Comparison of ENCODE assay signal across 8 cellular contexts in the genomic region with DNA sequence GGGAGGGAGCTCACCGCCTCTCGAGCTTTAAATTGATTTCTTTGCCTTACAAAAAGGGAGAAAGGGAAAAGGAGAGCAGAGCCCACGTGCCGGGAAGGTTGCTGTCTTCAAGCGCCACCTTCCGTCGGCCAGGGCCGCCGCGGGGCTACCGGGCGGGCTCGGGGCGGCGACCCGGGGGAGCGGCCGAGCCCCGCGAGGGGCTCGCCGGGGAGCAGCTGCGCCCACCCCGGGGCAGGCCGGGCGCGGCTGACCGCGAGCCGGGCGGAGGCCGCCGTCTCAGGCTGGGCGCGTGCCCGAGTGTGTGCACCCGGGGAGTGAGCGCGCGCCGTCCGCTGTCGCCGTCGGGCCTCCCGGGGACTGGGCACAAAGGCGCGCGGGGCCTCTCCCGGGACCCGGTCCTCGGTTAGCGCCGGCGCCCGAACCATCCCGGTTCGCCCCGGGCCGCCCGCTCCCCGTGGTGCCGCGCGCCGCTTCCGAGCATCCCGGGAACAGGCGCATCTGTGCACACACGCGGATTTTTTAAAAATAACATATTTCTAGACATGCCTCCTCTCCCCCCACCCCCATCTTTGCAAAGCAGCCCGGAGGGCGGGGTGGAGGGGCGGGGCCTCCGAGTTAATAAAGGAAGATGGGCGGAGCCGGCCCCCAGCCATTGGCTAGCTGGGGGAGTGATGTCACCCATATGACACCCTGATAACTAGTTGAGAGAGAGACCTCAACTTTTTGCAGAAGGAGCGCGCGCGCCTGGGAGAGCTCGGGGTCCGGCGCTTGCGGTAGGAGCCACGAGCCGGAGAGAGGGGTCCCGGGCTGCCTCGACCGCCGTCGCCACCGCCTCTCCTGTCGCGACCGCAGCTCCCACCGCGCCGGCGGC. TPM values are rescaled to one million over a fixed set of nuclear protein-coding genes. Genes with fewer than 3 reads are reported as not detected.
A peak's percentile ranks its signal among the peaks of the same experiment; 100 is the strongest.
DNase-seq lines count a peak whose midpoint lies in the region; ATAC-seq and TF ChIP-seq lines count a peak whose summit lies in the region.

A gene (plus strand): TSS at position 726 of the 871 bp plus-strand sequence. CDS start 338 bp downstream, outside the sequence.

- no peak for TF ChIP-seq POLR2A in gastroesophageal sphincter (IDR thresholded peaks at IDR 0.05)
- TF ChIP-seq POLR2A in right lobe of liver (IDR thresholded peaks at IDR 0.05) = no peak

- H3K9me3 ChIP-seq in HEK293 (ENCODE audit: control insufficient read depth, insufficient read depth, low read depth, low read length) (no peaks in the 10 kb centered on the region), gastroesophageal sphincter (no peaks in the 10 kb centered on the region), trophoblast cell (ENCODE audit: insufficient read depth, low read depth, low read length) (no peaks in the 10 kb centered on the region), aorta (ENCODE audit: control insufficient read depth, low read length) (no peaks in the 10 kb centered on the region), right lobe of liver (no peaks in the 10 kb centered on the region)

- ATAC-seq in gastroesophageal sphincter (peak; percentile 49), aorta (ENCODE audit: low FRiP score) (no peak), GM19463 (IDR thresholded peaks at IDR 0.05; ENCODE audit: unreplicated experiment) (no peak), right lobe of liver (no peak)

- H4K12ac ChIP-seq in trophoblast cell (ENCODE audit: low read depth, low read length) = peak within 1 kb of the TSS; percentile 26

- H4K91ac ChIP-seq in trophoblast cell (ENCODE audit: low read depth, low read length) = peak within 1 kb of the TSS; percentile 92

- peaks cover 83% of the 10 kb centered on the region for H3K27me3 ChIP-seq in gastroesophageal sphincter
- peaks cover 12% of the 10 kb centered on the region for H3K27me3 ChIP-seq in trophoblast cell (ENCODE audit: insufficient read depth, low read length)
- H3K27me3 ChIP-seq in aorta (ENCODE audit: control insufficient read depth in 1 of 2, insufficient read depth in 2 of 2, low read length in 1 of 2) = peaks cover 0 to 3% of the 10 kb centered on the region in 2 donors
- peaks cover 0 to 23% of the 10 kb centered on the region in 2 donors for H3K27me3 ChIP-seq in right lobe of liver

- POLR2A ChIA-PET in HEK293 (lab: Yijun Ruan, JAX) = interaction anchor here (0.6 to 1.7 kb wide), 12 partner anchors 11 to 543 kb away, joined by 3 to 8 read pairs (median 3); no protein-coding TSS in a partner anchor

- DNase-seq in NCI-H82 treated with DMSO at 0.1 percent for 48 hours (lab: John Stamatoyannopoulos, UW; ENCODE audit: unreplicated experiment) (peak; percentile 93), trophoblast cell (no peak), aorta (no peak), ureter (ENCODE audit: low spot score) (no peak), right lobe of liver (no peak)

- H3K36me3 ChIP-seq in HEK293 (ENCODE audit: control insufficient read depth in 2 of 2, insufficient read depth in 1 of 2, low read length in 2 of 2) = 0 out of 3 replicates have a peak, but pooled peaks cover 0 to 4% of the 10 kb centered on the region in 2 experiments
- H3K36me3 ChIP-seq in gastroesophageal sphincter = no peaks in the 10 kb centered on the region
- no peaks in the 10 kb centered on the region for H3K36me3 ChIP-seq in trophoblast cell (ENCODE audit: control insufficient read depth in 1 of 2, insufficient read depth in 2 of 2, low read length in 2 of 2)
- H3K36me3 ChIP-seq in aorta (ENCODE audit: control insufficient read depth in 1 of 2, insufficient read depth in 2 of 2, low read length in 1 of 2) = no peaks in the 10 kb centered on the region
- H3K36me3 ChIP-seq in right lobe of liver = no peaks in the 10 kb centered on the region

- peak within 1 kb of the TSS; percentile 73 for H2AFZ ChIP-seq in trophoblast cell (ENCODE audit: insufficient read depth, low read length, poor library complexity)

- H3K79me2 ChIP-seq in trophoblast cell (ENCODE audit: control insufficient read depth, insufficient read depth, low read length, poor library complexity) = peaks cover 20% of the 10 kb centered on the region

- peak within 1 kb of the TSS; percentile 69 for H3K4me2 ChIP-seq in trophoblast cell (ENCODE audit: low read length)

- no peak within 1 kb of the TSS for H2BK12ac ChIP-seq in trophoblast cell (ENCODE audit: low read length)

- peak within 1 kb of the TSS; percentile 68 for H3K4me3 ChIP-seq in HEK293 (ENCODE audit: low read depth, low read length)
- H3K4me3 ChIP-seq in gastroesophageal sphincter = peak within 1 kb of the TSS; percentile 27 to 44
- H3K4me3 ChIP-seq in trophoblast cell (ENCODE audit: low read depth, low read length) = peak within 1 kb of the TSS; percentile 78
- no peak within 1 kb of the TSS for H3K4me3 ChIP-seq in aorta (ENCODE audit: low read length in 2 of 2)
- no peak within 1 kb of the TSS for H3K4me3 ChIP-seq in right lobe of liver

- H4K8ac ChIP-seq in trophoblast cell (ENCODE audit: low read depth, low read length) = peak within 1 kb of the TSS; percentile 84

- no peaks in the 10 kb centered on the region for H3K4me1 ChIP-seq in HEK293 (ENCODE audit: control insufficient read depth, insufficient read depth, low read length)
- peaks cover 0 to 51% (median 25%) of the 10 kb centered on the region in 3 donors for H3K4me1 ChIP-seq in gastroesophageal sphincter
- peaks cover 2 to 4% of the 10 kb centered on the region in 2 experiments for H3K4me1 ChIP-seq in trophoblast cell (ENCODE audit: control insufficient read depth in 1 of 2, insufficient read depth in 2 of 2, low read length in 2 of 2)
- H3K4me1 ChIP-seq in aorta (ENCODE audit: control insufficient read depth in 1 of 2, insufficient read depth in 2 of 2, low read length in 2 of 2) = no peaks in the 10 kb centered on the region
- H3K4me1 ChIP-seq in right lobe of liver = peaks cover 0 to 19% (median 0%) of the 10 kb centered on the region in 4 donors

- TF ChIP-seq CTCF in HEK293 (tag by site-specific recombination; IDR thresholded peaks at IDR 0.05) = no peak
- TF ChIP-seq CTCF in gastroesophageal sphincter (IDR thresholded peaks at IDR 0.05) = no peak
- no peak for TF ChIP-seq CTCF in right lobe of liver (IDR thresholded peaks at IDR 0.05)

- intact Hi-C loops in aorta (cut with DNase I) (no loop called here), right lobe of liver (cut with DNase I) (no loop called here)

- WGBS in gastroesophageal sphincter (ENCODE audit: low coverage in 1 of 2), 2 donors = 4% methylated on average over 5 of the region's 100 CpGs; no CpG with 5 or more reads in 1 of the 2 donors
- no CpG with 5 or more reads among the region's 100 CpGs for WGBS in trophoblast cell (ENCODE audit: extremely low coverage, insufficient coverage, insufficient read length)
- WGBS in aorta, 2 donors = 1 to 2% methylated on average over 74 to 100 of the region's 100 CpGs
- 0% methylated on average over 2 of the region's 100 CpGs for WGBS in right lobe of liver (ENCODE audit: insufficient coverage, low coverage, low lambda C conversion rate, missing lambda C conversion rate)

- peak within 1 kb of the TSS; percentile 76 for H3K4ac ChIP-seq in trophoblast cell (ENCODE audit: low read depth, low read length)

- H3K27ac ChIP-seq in HEK293 (ENCODE audit: extremely low read depth, low read depth, low read length) (peak within 1 kb of the TSS; percentile 85), gastroesophageal sphincter (peak within 1 kb of the TSS in 3 of 4 donors; percentile 43 to 50 (median 43)), trophoblast cell (ENCODE audit: low read depth, low read length) (peak within 1 kb of the TSS; percentile 83), aorta (ENCODE audit: low read depth in 1 of 2, low read length in 2 of 2) (no peak within 1 kb of the TSS), right lobe of liver (no peak within 1 kb of the TSS)

- peak within 1 kb of the TSS; percentile 76 for H3K9ac ChIP-seq in trophoblast cell (ENCODE audit: low read length)

- H2BK120ac ChIP-seq in trophoblast cell (ENCODE audit: insufficient read depth, low read length, poor library complexity) = peak within 1 kb of the TSS; percentile 77

- H2AK5ac ChIP-seq in trophoblast cell (ENCODE audit: low read length) = no peak within 1 kb of the TSS

- H2BK5ac ChIP-seq in trophoblast cell (ENCODE audit: low read depth, low read length, poor library complexity) = peak within 1 kb of the TSS; percentile 68

- peak within 1 kb of the TSS; percentile 90 for H3K18ac ChIP-seq in trophoblast cell (ENCODE audit: low read length)

- peaks cover 28% of the 10 kb centered on the region for H3K79me1 ChIP-seq in trophoblast cell (ENCODE audit: low read length)

- no peak for TF ChIP-seq EP300 in gastroesophageal sphincter (IDR thresholded peaks at IDR 0.05)

- CTCF ChIA-PET in HEK293 (lab: Yijun Ruan, JAX) = interaction anchor here (0.7 to 1.7 kb wide), 2 partner anchors 195 to 618 kb away, joined by 3 read pairs; no protein-coding TSS in a partner anchor

- no peak within 1 kb of the TSS for H3K23ac ChIP-seq in trophoblast cell (ENCODE audit: low read length)

- H3K14ac ChIP-seq in trophoblast cell (ENCODE audit: low read length) = peak within 1 kb of the TSS; percentile 74

TF ChIP-seq in HEK293, 187 proteins besides CTCF, POLR2A, EP300 and RAD21 (continues in another document):
- no peak for TF ChIP-seq ZNF24 (tag by site-specific recombination; IDR thresholded peaks at IDR 0.05)
- TF ChIP-seq, protein P1, sequence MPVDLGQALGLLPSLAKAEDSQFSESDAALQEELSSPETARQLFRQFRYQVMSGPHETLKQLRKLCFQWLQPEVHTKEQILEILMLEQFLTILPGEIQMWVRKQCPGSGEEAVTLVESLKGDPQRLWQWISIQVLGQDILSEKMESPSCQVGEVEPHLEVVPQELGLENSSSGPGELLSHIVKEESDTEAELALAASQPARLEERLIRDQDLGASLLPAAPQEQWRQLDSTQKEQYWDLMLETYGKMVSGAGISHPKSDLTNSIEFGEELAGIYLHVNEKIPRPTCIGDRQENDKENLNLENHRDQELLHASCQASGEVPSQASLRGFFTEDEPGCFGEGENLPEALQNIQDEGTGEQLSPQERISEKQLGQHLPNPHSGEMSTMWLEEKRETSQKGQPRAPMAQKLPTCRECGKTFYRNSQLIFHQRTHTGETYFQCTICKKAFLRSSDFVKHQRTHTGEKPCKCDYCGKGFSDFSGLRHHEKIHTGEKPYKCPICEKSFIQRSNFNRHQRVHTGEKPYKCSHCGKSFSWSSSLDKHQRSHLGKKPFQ (tag by site-specific recombination; IDR thresholded peaks at IDR 0.05) = no peak
- TF ChIP-seq ZNF157 (tag by site-specific recombination; IDR thresholded peaks at IDR 0.05) = no peak
- no peak for TF ChIP-seq RBAK (tag by site-specific recombination; IDR thresholded peaks at IDR 0.05)
- no peak for TF ChIP-seq PRDM1 (tag by site-specific recombination; IDR thresholded peaks at IDR 0.05)
- no peak for TF ChIP-seq SP2 (tag by site-specific recombination; IDR thresholded peaks at IDR 0.05)
- TF ChIP-seq ZSCAN23 (tag by site-specific recombination; IDR thresholded peaks at IDR 0.05) = no peak
- TF ChIP-seq ZNF664 (tag by site-specific recombination; IDR thresholded peaks at IDR 0.05) = no peak
- TF ChIP-seq ZNF366 (tag by site-specific recombination; conservative IDR thresholded peaks at IDR 0.05) = no peak

RNA-seq across cellular contexts. Expression of the gene that starts here (rescaled TPM):
- total RNA-seq in gastroesophageal sphincter = under 1 TPM; 0.73 to 0.94 (median 0.82) TPM
- polyA plus RNA-seq in trophoblast cell (2013) = 11.8 and 12.1 TPM in 2 replicates
- under 1 TPM in 1 of 2 donors, not detected in 1; 0.03 TPM for total RNA-seq in aorta
- polyA plus RNA-seq in aorta = not detected
- total RNA-seq in ureter = not detected
- total RNA-seq in right lobe of liver = not detected

Comparison
In these comparisons a context has a peak if more than half of its experiments do, and no peak if none do; other contexts are left out.
1. Peak in ATAC-seq, H3K4me3 ChIP-seq and H3K27ac ChIP-seq in gastroesophageal sphincter; RNA of the gene not detected or under 1 TPM.
2. H3K27ac ChIP-seq: peak in HEK293 (single experiment) and trophoblast cell (single experiment); none in aorta (0 of 2) and right lobe of liver (0 of 3).
3. H3K4me3 ChIP-seq: peak in HEK293 (single experiment) and trophoblast cell (single experiment); none in aorta (0 of 2) and right lobe of liver (0 of 3).